7 cellular contexts compared by ENCODE assay signal in genomic region chr5:177116631-177117373, GRCh38. TPM values are rescaled to one million over a fixed set of nuclear protein-coding genes. Genes with fewer than 3 reads are reported as not detected.
A peak's percentile ranks its signal among the peaks of the same experiment; 100 is the strongest.
DNase-seq lines count a peak whose midpoint lies in the region; ATAC-seq, FAIRE-seq and TF ChIP-seq lines count a peak whose summit lies in the region.

No MANE protein-coding gene starts in this region.

- H3K27ac ChIP-seq in GM23248, result no peak overlapping the region
- no peak overlapping the region for H3K27ac ChIP-seq in HepG2 (ENCODE audit: extremely low read length, insufficient read depth, low read length)

- H3K4me2 ChIP-seq in GM23248 (ENCODE audit: unreplicated experiment) (peak overlapping the region; percentile 43), HepG2 (ENCODE audit: low read depth, low read length) (no peak overlapping the region)

- peaks cover 18% of the 10 kb centered on the region for H3K4me1 Mint-ChIP-seq in activated CD4-positive, alpha-beta T cell treated with anti-CD3 and anti-CD28 coated beads, Interleukin-2, amount 10 ng/mL, durations not matched to agents 24 days and 14 days
- H3K4me1 Mint-ChIP-seq in Caco-2 (ENCODE audit: low read depth, unreplicated experiment), result peaks cover 3% of the 10 kb centered on the region

- H4K20me1 ChIP-seq in GM23248 (ENCODE audit: insufficient read depth), result no peaks in the 10 kb centered on the region
- no peaks in the 10 kb centered on the region for H4K20me1 ChIP-seq in HepG2 (ENCODE audit: insufficient read depth, low read length)

- peak overlapping the region; percentile 55 for H3K4me3 Mint-ChIP-seq in activated CD4-positive, alpha-beta T cell treated with anti-CD3 and anti-CD28 coated beads, Interleukin-2, amount 10 ng/mL, durations not matched to agents 24 days and 14 days
- no peak overlapping the region for H3K4me3 Mint-ChIP-seq in Caco-2 (ENCODE audit: unreplicated experiment)

- H3K4me1 ChIP-seq in GM23248 (ENCODE audit: insufficient read depth), result no peaks in the 10 kb centered on the region
- H3K4me1 ChIP-seq in HepG2 (ENCODE audit: insufficient read depth, low read length), result peaks cover 34% of the 10 kb centered on the region
- no peaks in the 10 kb centered on the region for H3K4me1 ChIP-seq in Caco-2

- no peaks in the 10 kb centered on the region for H3K36me3 ChIP-seq in GM23248 (ENCODE audit: low read depth)
- no peaks in the 10 kb centered on the region for H3K36me3 ChIP-seq in HepG2 (replicated peaks in 1 of 2; ENCODE audit: control insufficient read depth in 1 of 2, insufficient read depth in 2 of 2, low read length in 2 of 2)
- no peaks in the 10 kb centered on the region for H3K36me3 ChIP-seq in Caco-2 (ENCODE audit: control insufficient read depth, insufficient read depth, low read length)

- H3K4me3 ChIP-seq in GM23248, result peak overlapping the region; percentile 38
- peak overlapping the region; percentile 36 for H3K4me3 ChIP-seq in choroid plexus epithelial cell (ENCODE audit: low read depth, low read length)
- no peak overlapping the region for H3K4me3 ChIP-seq in HepG2 (replicated peaks in 1 of 3; ENCODE audit: insufficient read depth in 1 of 3, low read depth in 2 of 3, low read length in 3 of 3)
- no peak overlapping the region for H3K4me3 ChIP-seq in Caco-2 (ENCODE audit: low read depth, low read length)

- ATAC-seq in HepG2, result no peak

- H3K9me3 Mint-ChIP-seq in activated CD4-positive, alpha-beta T cell treated with anti-CD3 and anti-CD28 coated beads, Interleukin-2, amount 10 ng/mL, durations not matched to agents 24 days and 14 days, result no peaks in the 10 kb centered on the region
- H3K9me3 Mint-ChIP-seq in Caco-2 (ENCODE audit: unreplicated experiment), result no peaks in the 10 kb centered on the region

- H3F3A ChIP-seq in GM23248 (ENCODE audit: insufficient read depth), result no peaks in the 10 kb centered on the region

- H2AFZ ChIP-seq in GM23248 (peak overlapping the region; percentile 95), HepG2 (ENCODE audit: low read length) (peak overlapping the region; percentile 85)

- BruUV-seq in HepG2 (replicated peaks; lab: Mats Ljungman, UMichigan), result no TSS peak
- BruUV-seq in Caco-2 (replicated peaks; lab: Mats Ljungman, UMichigan), result no TSS peak

- TF ChIP-seq CTCF in choroid plexus epithelial cell (conservative IDR thresholded peaks at IDR 0.05; ENCODE audit: low read depth, low read length) (no peak), HepG2 (CRISPR knock-in tag; IDR thresholded peaks at IDR 0.05) (no peak), Caco-2 (IDR thresholded peaks at IDR 0.05; ENCODE audit: insufficient read depth in 1 of 2, low read depth in 1 of 2, low read length in 1 of 2, severe bottlenecking in 1 of 2, unreplicated experiment in 1 of 2) (no peak)

- TF ChIP-seq EP300 in HepG2 (IDR thresholded peaks at IDR 0.05; ENCODE audit: low read depth in 2 of 2, low read length in 2 of 2) (no peak), HepG2 (CRISPR knock-in tag; IDR thresholded peaks at IDR 0.05; ENCODE audit: borderline replicate concordance) (no peak)

- no peaks in the 10 kb centered on the region for H3K27me3 ChIP-seq in GM23248 (replicated peaks; ENCODE audit: insufficient read depth)
- H3K27me3 ChIP-seq in HepG2 (ENCODE audit: control insufficient read depth in 1 of 2, insufficient read depth in 2 of 2, low read length in 2 of 2), result no peaks in the 10 kb centered on the region
- no peaks in the 10 kb centered on the region for H3K27me3 ChIP-seq in Caco-2 (replicated peaks; ENCODE audit: control insufficient read depth, insufficient read depth, low read length)

- H3K9me2 ChIP-seq in GM23248 (ENCODE audit: insufficient read depth), result no peaks in the 10 kb centered on the region

- no peaks in the 10 kb centered on the region for H3K9me3 ChIP-seq in GM23248 (ENCODE audit: low read depth)
- no peaks in the 10 kb centered on the region for H3K9me3 ChIP-seq in HepG2 (ENCODE audit: low read length)
- H3K9me3 ChIP-seq in Caco-2, result no peaks in the 10 kb centered on the region

- TF ChIP-seq POLR2A in HepG2 (IDR thresholded peaks at IDR 0.05; ENCODE audit: insufficient read depth in 1 of 2, low read depth in 2 of 2, low read length in 2 of 2), result no peak

- WGBS in GM23248 (ENCODE audit: low coverage in 1 of 2, low lambda C conversion rate in 2 of 2, missing lambda C conversion rate in 2 of 2), 2 experiments, result 14 to 17% methylated on average over 47 to 48 of the region's 49 CpGs
- WGBS in HepG2 (ENCODE audit: low lambda C conversion rate), result 83% methylated on average over 25 of the region's 49 CpGs

- DNase-seq in GM23248 (peak; percentile 88), choroid plexus epithelial cell (ENCODE audit: low read depth) (peak; percentile 91), HepG2 (ENCODE audit: low spot score) (no peak), NCI-H146 (lab: John Stamatoyannopoulos, UW) (no peak), Caco-2 (no peak)
- DNase-seq in activated CD4-positive, alpha-beta T cell treated with anti-CD3 and anti-CD28 coated beads, Interleukin-2, amount 10 ng/mL, durations not matched to agents 24 days and 14 days, result peak; percentile 94
- DNase-seq in stimulated activated CD4-positive, alpha-beta T cell treated with anti-CD3 and anti-CD28 coated beads, Interleukin-4, amount 100 ng/mL, for 1 hour, result peak; percentile 85

- CTCF ChIA-PET in HepG2 (lab: Yijun Ruan, JAX; ENCODE audit: low intra/inter-chr PET ratio, low total read pairs) (no interaction called here), Caco-2 (lab: Charles Lee) (no interaction called here)

- H3K9ac ChIP-seq in GM23248 (peak overlapping the region; percentile 34; the same call in 1 of the 2 replicates), HepG2 (ENCODE audit: insufficient read depth, low read depth, low read length) (no peak overlapping the region)

- FAIRE-seq in HepG2 (lab: Jason Lieb, UNC), result no peak

- no peaks in the 10 kb centered on the region for H3K27me3 Mint-ChIP-seq in activated CD4-positive, alpha-beta T cell treated with anti-CD3 and anti-CD28 coated beads, Interleukin-2, amount 10 ng/mL, durations not matched to agents 24 days and 14 days
- H3K27me3 Mint-ChIP-seq in Caco-2 (ENCODE audit: insufficient read depth, unreplicated experiment), result no peaks in the 10 kb centered on the region

- in situ Hi-C loops in GM23248 (cut with MboI), result loop anchor here (10.0 kb wide), 1 partner anchor 452 kb away; no protein-coding TSS in a partner anchor
- in situ Hi-C loops in HepG2 (cut with HindIII; ENCODE audit: extremely low pct_ligation_motif_present, low pct_unique_long_range_greater_than_20kb), result loop anchor here (25.0 kb wide), 1 partner anchor 345 kb away; the partner anchor contains the start of gene DBN1

- H3K36me3 Mint-ChIP-seq in activated CD4-positive, alpha-beta T cell treated with anti-CD3 and anti-CD28 coated beads, Interleukin-2, amount 10 ng/mL, durations not matched to agents 24 days and 14 days (ENCODE audit: low read depth), result no peaks in the 10 kb centered on the region
- H3K36me3 Mint-ChIP-seq in Caco-2 (ENCODE audit: insufficient read depth, unreplicated experiment), result no peaks in the 10 kb centered on the region

- H3K27ac Mint-ChIP-seq in activated CD4-positive, alpha-beta T cell treated with anti-CD3 and anti-CD28 coated beads, Interleukin-2, amount 10 ng/mL, durations not matched to agents 24 days and 14 days, result peak overlapping the region; percentile 79
- no peak overlapping the region for H3K27ac Mint-ChIP-seq in Caco-2 (ENCODE audit: unreplicated experiment)

- POLR2A ChIA-PET in HepG2 (lab: Yijun Ruan, JAX), result no interaction called here
- POLR2A ChIA-PET in Caco-2 (lab: Charles Lee), result no interaction called here

- intact Hi-C loops in activated CD4-positive, alpha-beta T cell treated with anti-CD3 and anti-CD28 coated beads, Interleukin-2, amount 10 ng/mL, durations not matched to agents 24 days and 14 days (cut with micrococcal nuclease), result loop anchor here (10.0 kb wide), 2 partner anchors 258 to 338 kb away; no protein-coding TSS in a partner anchor
- intact Hi-C loops in HepG2 (cut with micrococcal nuclease; ENCODE audit: unreplicated experiment), result no loop called here
- intact Hi-C loops in Caco-2 (cut with micrococcal nuclease; ENCODE audit: unreplicated experiment), result no loop called here

- H3K79me2 ChIP-seq in GM23248 (ENCODE audit: insufficient read depth) (no peaks in the 10 kb centered on the region), HepG2 (ENCODE audit: insufficient read depth, low read length) (no peaks in the 10 kb centered on the region)

- no peak for TF ChIP-seq RAD21 in HepG2 (CRISPR knock-in tag; IDR thresholded peaks at IDR 0.05)

RNA-seq across cellular contexts. Expression of gene NSD1, which starts 16.8 kb away (rescaled TPM):
- total RNA-seq in GM23248 (2014; rRNA removed; shearing (Covaris generic)), result 29.7 and 31.9 TPM in 2 replicates
- 25.9 and 26.9 TPM in 2 replicates for polyA plus RNA-seq in GM23248 (2016; fragmentation: Nextera tagmentation; extraction: Ambion mirVana)
- total RNA-seq in activated CD4-positive, alpha-beta T cell treated with anti-CD3 and anti-CD28 coated beads, Interleukin-2, amount 10 ng/mL, durations not matched to agents 24 days and 14 days, result 103 and 108 TPM in 2 replicates
- total RNA-seq in HepG2 (2016; rRNA removed; fragmentation: Illumina TruSeq; extraction: Trizol), result 0.09 and 0.18 TPM in 2 replicates
- total RNA-seq in HepG2 (2016; cell fraction: cytosol; rRNA removed; fragmentation: Illumina TruSeq; extraction: Trizol; ENCODE audit: low read depth), result under 0.01 TPM in 1 of 2 replicates, not detected in the other
- 0.04 and 0.09 TPM in 2 replicates for total RNA-seq in HepG2 (2016; cell fraction: insoluble cytoplasmic fraction; rRNA removed; fragmentation: Illumina TruSeq; extraction: Trizol)
- total RNA-seq in HepG2 (2016; cell fraction: membrane; rRNA removed; fragmentation: Illumina TruSeq; extraction: Trizol), result 0.10 and 0.12 TPM in 2 replicates
- 0.16 and 0.19 TPM in 2 replicates for total RNA-seq in HepG2 (2016; cell fraction: nucleus; rRNA removed; fragmentation: Illumina TruSeq; extraction: Trizol)
- polyA plus RNA-seq in HepG2 (2011; rRNA removed), result 0.01 and 0.05 TPM in 2 replicates
- under 0.01 and 0.01 TPM in 2 replicates for polyA plus RNA-seq in HepG2 (2011; cell fraction: cytosol; rRNA removed)
- polyA plus RNA-seq in HepG2 (2011; cell fraction: nucleus; rRNA removed), result 0.06 and 0.09 TPM in 2 replicates
- 0.01 TPM in 1 of 2 replicates, not detected in the other for polyA plus RNA-seq in HepG2 (2012)
- not detected in 2 replicates for polyA plus RNA-seq in HepG2 (2016; cell fraction: cytosol; fragmentation: Illumina TruSeq; extraction: Trizol; ENCODE audit: low read depth)
- polyA plus RNA-seq in HepG2 (2016; cell fraction: insoluble cytoplasmic fraction; fragmentation: Illumina TruSeq; extraction: Trizol; ENCODE audit: low read depth), result not detected in 2 replicates
- not detected in 2 replicates for polyA plus RNA-seq in HepG2 (2016; cell fraction: membrane; fragmentation: Illumina TruSeq; extraction: Trizol; ENCODE audit: low read depth)
- 0.07 and 0.29 TPM in 2 replicates for polyA plus RNA-seq in HepG2 (2016; cell fraction: nucleus; fragmentation: Illumina TruSeq; extraction: Trizol; ENCODE audit: insufficient read depth, low read depth)
- polyA minus RNA-seq in HepG2 (2011; rRNA and poly(A)+ RNA removed; ENCODE audit: low replicate concordance), result 0.12 and 50.5 TPM in 2 replicates
- 0.10 and 0.26 TPM in 2 replicates for polyA minus RNA-seq in HepG2 (2011; cell fraction: cytosol; rRNA and poly(A)+ RNA removed)
- polyA minus RNA-seq in HepG2 (2011; cell fraction: nucleus; rRNA and poly(A)+ RNA removed), result 0.12 and 0.52 TPM in 2 replicates
- total RNA-seq in Caco-2 (2022), result 60.6 and 67.4 TPM in 2 replicates

RNA-seq across cellular contexts. Expression of gene FGFR4, which starts 30.1 kb away (rescaled TPM):
- not detected in 2 replicates for total RNA-seq in GM23248 (2014; rRNA removed; shearing (Covaris generic))
- polyA plus RNA-seq in GM23248 (2016; fragmentation: Nextera tagmentation; extraction: Ambion mirVana) (0.10 TPM in 1 of 2 replicates, not detected in the other), HepG2 (2011; rRNA removed) (129 and 188 TPM in 2 replicates)
- 1.6 and 2.4 TPM in 2 replicates for total RNA-seq in activated CD4-positive, alpha-beta T cell treated with anti-CD3 and anti-CD28 coated beads, Interleukin-2, amount 10 ng/mL, durations not matched to agents 24 days and 14 days
- total RNA-seq in HepG2 (2016; rRNA removed; fragmentation: Illumina TruSeq; extraction: Trizol) (109 and 219 TPM in 2 replicates), Caco-2 (2022) (186 and 190 TPM in 2 replicates)
- 52.3 and 56.4 TPM in 2 replicates for total RNA-seq in HepG2 (2016; cell fraction: cytosol; rRNA removed; fragmentation: Illumina TruSeq; extraction: Trizol; ENCODE audit: low read depth)
- 90.0 and 222 TPM in 2 replicates for total RNA-seq in HepG2 (2016; cell fraction: insoluble cytoplasmic fraction; rRNA removed; fragmentation: Illumina TruSeq; extraction: Trizol)
- total RNA-seq in HepG2 (2016; cell fraction: membrane; rRNA removed; fragmentation: Illumina TruSeq; extraction: Trizol), result 106 and 116 TPM in 2 replicates
- 196 and 244 TPM in 2 replicates for total RNA-seq in HepG2 (2016; cell fraction: nucleus; rRNA removed; fragmentation: Illumina TruSeq; extraction: Trizol)
- polyA plus RNA-seq in HepG2 (2011; cell fraction: cytosol; rRNA removed), result 134 and 208 TPM in 2 replicates
- 419 and 525 TPM in 2 replicates for polyA plus RNA-seq in HepG2 (2011; cell fraction: nucleus; rRNA removed)
- polyA plus RNA-seq in HepG2 (2012), result 133 and 146 TPM in 2 replicates
- 42.6 and 44.6 TPM in 2 replicates for polyA plus RNA-seq in HepG2 (2016; cell fraction: cytosol; fragmentation: Illumina TruSeq; extraction: Trizol; ENCODE audit: low read depth)
- polyA plus RNA-seq in HepG2 (2016; cell fraction: insoluble cytoplasmic fraction; fragmentation: Illumina TruSeq; extraction: Trizol; ENCODE audit: low read depth), result 85.7 and 113 TPM in 2 replicates
- polyA plus RNA-seq in HepG2 (2016; cell fraction: membrane; fragmentation: Illumina TruSeq; extraction: Trizol; ENCODE audit: low read depth), result 86.4 and 98.3 TPM in 2 replicates
- polyA plus RNA-seq in HepG2 (2016; cell fraction: nucleus; fragmentation: Illumina TruSeq; extraction: Trizol; ENCODE audit: insufficient read depth, low read depth), result 453 and 457 TPM in 2 replicates
- 8.0 and 375 TPM in 2 replicates for polyA minus RNA-seq in HepG2 (2011; rRNA and poly(A)+ RNA removed; ENCODE audit: low replicate concordance)
- 121 and 152 TPM in 2 replicates for polyA minus RNA-seq in HepG2 (2011; cell fraction: cytosol; rRNA and poly(A)+ RNA removed)
- 148 and 160 TPM in 2 replicates for polyA minus RNA-seq in HepG2 (2011; cell fraction: nucleus; rRNA and poly(A)+ RNA removed)

Comparison
In these comparisons a context has a peak if more than half of its experiments do, and no peak if none do; other contexts are left out.
1. DNase-seq: peak in GM23248 (single experiment), activated CD4-positive, alpha-beta T cell treated with anti-CD3 and anti-CD28 coated beads, Interleukin-2, amount 10 ng/mL, durations not matched to agents 24 days and 14 days (single experiment), choroid plexus epithelial cell (single experiment) and stimulated activated CD4-positive, alpha-beta T cell treated with anti-CD3 and anti-CD28 coated beads, Interleukin-4, amount 100 ng/mL, for 1 hour (single experiment); none in HepG2 (single experiment), NCI-H146 (single experiment) and Caco-2 (0 of 2).
2. H3K4me3 ChIP-seq: peak in GM23248 (single experiment) and choroid plexus epithelial cell (single experiment); none in HepG2 (0 of 3) and Caco-2 (single experiment).
3. RNA of gene NSD1, which starts 16.8 kb away (total RNA-seq): 103 to 108 TPM in activated CD4-positive, alpha-beta T cell treated with anti-CD3 and anti-CD28 coated beads, Interleukin-2, amount 10 ng/mL, durations not matched to agents 24 days and 14 days, 60.6 to 67.4 TPM in Caco-2 and 29.7 to 31.9 TPM in GM23248; under 0.01 to 0.19 TPM in HepG2; every median in the first group is over 10 times any median in the second.
4. RNA of gene FGFR4, which starts 30.1 kb away (total RNA-seq): 52.3 to 244 TPM in HepG2 and 186 to 190 TPM in Caco-2; 1.6 to 2.4 TPM in activated CD4-positive, alpha-beta T cell treated with anti-CD3 and anti-CD28 coated beads, Interleukin-2, amount 10 ng/mL, durations not matched to agents 24 days and 14 days and not detected in GM23248; every median in the first group is over 10 times any median in the second.